ENCODE assay signal across 10 cellular contexts in the genomic region with DNA sequence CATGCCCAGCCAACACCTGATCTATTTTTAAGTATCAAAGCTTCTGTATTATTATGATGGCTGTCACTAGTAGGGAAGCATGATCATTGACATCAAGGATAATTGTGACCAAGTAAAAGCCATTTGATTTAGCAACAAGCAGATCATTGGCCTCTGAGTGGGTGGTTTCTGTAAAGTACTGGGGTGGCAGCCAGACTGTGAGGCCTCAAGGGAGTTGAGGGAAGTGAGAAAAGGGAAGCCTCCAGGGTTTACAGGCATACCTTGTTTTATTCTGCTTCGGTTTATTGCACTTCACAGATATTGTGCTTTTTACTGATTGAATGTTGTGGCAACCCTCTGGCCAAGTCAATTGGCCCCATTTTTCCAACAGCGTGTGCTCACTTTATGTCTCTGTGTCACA.
A peak's percentile ranks its signal among the peaks of the same experiment; 100 is the strongest.
DNase-seq lines count a peak whose midpoint lies in the region; ATAC-seq lines count a peak whose summit lies in the region.
"Had no signal": no experiment of that assay in that cellular context is flagged by ENCODE, and none has a peak within 500 bp of the region (broad histone marks: within the 10 kb centered on the region; RNA-seq: fewer than 3 reads in every experiment).

No MANE protein-coding gene starts in this region.

- ATAC-seq in GM18517 (IDR thresholded peaks at IDR 0.05; ENCODE audit: unreplicated experiment) (peak; percentile 52), GM21619 (IDR thresholded peaks at IDR 0.05; ENCODE audit: unreplicated experiment) (peak; percentile 52), left lobe of liver (peak; percentile 19)

- in situ Hi-C loops in KBM-7 (cut with MboI; ENCODE audit: low pct_unique_long_range_greater_than_20kb, low sequenced_read_pairs) = no loop called here
- in situ Hi-C loops in G401 (cut with HindIII; ENCODE audit: low sequenced_read_pairs) = no loop called here

- DNase-seq in KBM-7 (peak; percentile 70), left lobe of liver (ENCODE audit: low spot score) (no peak), cortex of kidney (lab: John Stamatoyannopoulos, UW) (no peak), OCI-M2 (lab: John Stamatoyannopoulos, UW; ENCODE audit: unreplicated experiment) (no peak), G401 (ENCODE audit: low spot score) (no peak)
- no peak for DNase-seq in activated naive CD4-positive, alpha-beta T cell (lab: John Stamatoyannopoulos, UW)
- DNase-seq: activated CD4-positive, alpha-beta T cell treated with anti-CD3 and anti-CD28 coated beads, Interleukin-2, amount 50 U/mL, for 48 hours; NCI-H2029 had no signal
